Comparison of ENCODE assay signal across 1 cellular context in genomic region chr7:99339595-99339994, GRCh38.
A peak's percentile ranks its signal among the peaks of the same experiment; 100 is the strongest.
TF ChIP-seq lines count a peak whose summit lies in the region.

No MANE protein-coding gene starts in this region.

TF ChIP-seq in IMR-90, 13 proteins besides CTCF, POLR2A, EP300 and RAD21 (continued from another document):
- TF ChIP-seq MAFK (IDR thresholded peaks at IDR 0.05; ENCODE audit: low read depth, low read length): peak; percentile 59
